In genomic region chr7:18102576-18102975, GRCh38 we compare ENCODE assay signal across 36 cellular contexts.
"Had no signal": no experiment of that assay in that cellular context is flagged by ENCODE, and none has a peak within 500 bp of the region (broad histone marks: within the 10 kb centered on the region; RNA-seq: fewer than 3 reads in every experiment).

No MANE protein-coding gene starts in this region.

- H3K27ac Mint-ChIP-seq: activated CD4-positive, alpha-beta memory T cell treated with anti-CD3 and anti-CD28 coated beads, Interleukin-2, amount 10 ng/mL, durations not matched to agents 7 days and 5 days; activated CD4-positive, alpha-beta T cell treated with anti-CD3 and anti-CD28 coated beads for 36 hours; activated CD4-positive, alpha-beta T cell treated with anti-CD3 and anti-CD28 coated beads, Interleukin-2, amount 10 ng/mL, durations not matched to agents 7 days and 5 days; activated CD8-positive, alpha-beta memory T cell treated with anti-CD3 and anti-CD28 coated beads, Interleukin-2, amount 10 ng/mL, durations not matched to agents 7 days and 5 days; activated CD8-positive, alpha-beta T cell treated with anti-CD3 and anti-CD28 coated beads, Interleukin-2, amount 10 ng/mL, durations not matched to agents 7 days and 5 days; activated naive CD4-positive, alpha-beta T cell treated with anti-CD3 and anti-CD28 coated beads, Interleukin-2, amount 10 ng/mL, durations not matched to agents 7 days and 5 days; activated naive CD4-positive, alpha-beta T cell treated with anti-CD3 and anti-CD28 coated beads, Interleukin-2, amount 50 U/mL, for 24 hours; activated naive CD8-positive, alpha-beta T cell; activated naive CD8-positive, alpha-beta T cell treated with anti-CD3 and anti-CD28 coated beads, Interleukin-2, amount 10 ng/mL, durations not matched to agents 7 days and 5 days; activated naive CD8-positive, alpha-beta T cell treated with anti-CD3 and anti-CD28 coated beads, Interleukin-2, amount 50 U/mL, for 24 hours; activated T-cell treated with anti-CD3 and anti-CD28 coated beads, Interleukin-2, amount 50 U/mL, for 24 hours; activated T-helper 2 cell treated with anti-CD3 and anti-CD28 coated beads, Interferon-gamma antibody, Interleukin-2, Interleukin-4, amounts not matched to agents 10 μg/mL and 5 μg/mL and 100 μg/mL, durations not matched to agents 14 hours and 24 hours and 36 hours; T-helper 1 cell treated with Interleukin-12 subunit alpha and Interleukin-12 subunit beta and Interleukin-4 antibody, amounts not matched to agents 30 μg/mL and 1 μg/mL, for 36 hours; T-helper 2 cell treated with Interferon-gamma antibody and Interleukin-4, amounts not matched to agents 5 μg/mL and 100 μg/mL, for 36 hours; WTC11 had no signal

- H3K36me3 Mint-ChIP-seq: activated CD8-positive, alpha-beta memory T cell treated with anti-CD3 and anti-CD28 coated beads, Interleukin-2, amount 10 ng/mL, durations not matched to agents 7 days and 5 days; activated naive CD4-positive, alpha-beta T cell treated with anti-CD3 and anti-CD28 coated beads, Interleukin-2, amount 10 ng/mL, durations not matched to agents 7 days and 5 days; activated naive CD4-positive, alpha-beta T cell treated with anti-CD3 and anti-CD28 coated beads, Interleukin-2, amount 50 U/mL, for 24 hours; activated naive CD8-positive, alpha-beta T cell; activated naive CD8-positive, alpha-beta T cell treated with anti-CD3 and anti-CD28 coated beads, Interleukin-2, amount 10 ng/mL, durations not matched to agents 7 days and 5 days; WTC11 had no signal

- H3K4me1 ChIP-seq: body of pancreas, breast epithelium had no signal

- H3K36me3 ChIP-seq: brain microvascular endothelial cell, breast epithelium, WERI-Rb-1 had no signal

- H3K27me3 ChIP-seq: body of pancreas, brain microvascular endothelial cell, breast epithelium had no signal

- H3K4me3 ChIP-seq: body of pancreas, breast epithelium had no signal

- H3K4me3 Mint-ChIP-seq: activated CD4-positive, alpha-beta memory T cell treated with anti-CD3 and anti-CD28 coated beads, Interleukin-2, amount 10 ng/mL, durations not matched to agents 7 days and 5 days; activated CD4-positive, alpha-beta T cell treated with anti-CD3 and anti-CD28 coated beads for 36 hours; activated CD4-positive, alpha-beta T cell treated with anti-CD3 and anti-CD28 coated beads, Interleukin-2, amount 10 ng/mL, durations not matched to agents 7 days and 5 days; activated CD8-positive, alpha-beta memory T cell treated with anti-CD3 and anti-CD28 coated beads, Interleukin-2, amount 10 ng/mL, durations not matched to agents 7 days and 5 days; activated CD8-positive, alpha-beta T cell treated with anti-CD3 and anti-CD28 coated beads, Interleukin-2, amount 10 ng/mL, durations not matched to agents 7 days and 5 days; activated naive CD4-positive, alpha-beta T cell treated with anti-CD3 and anti-CD28 coated beads, Interleukin-2, amount 10 ng/mL, durations not matched to agents 7 days and 5 days; activated naive CD4-positive, alpha-beta T cell treated with anti-CD3 and anti-CD28 coated beads, Interleukin-2, amount 50 U/mL, for 24 hours; activated naive CD8-positive, alpha-beta T cell; activated naive CD8-positive, alpha-beta T cell treated with anti-CD3 and anti-CD28 coated beads, Interleukin-2, amount 10 ng/mL, durations not matched to agents 7 days and 5 days; activated naive CD8-positive, alpha-beta T cell treated with anti-CD3 and anti-CD28 coated beads, Interleukin-2, amount 50 U/mL, for 24 hours; activated T-cell treated with anti-CD3 and anti-CD28 coated beads, Interleukin-2, amount 50 U/mL, for 24 hours; T-helper 1 cell treated with Interleukin-12 subunit alpha and Interleukin-12 subunit beta and Interleukin-4 antibody, amounts not matched to agents 30 μg/mL and 1 μg/mL, for 36 hours; T-helper 2 cell treated with Interferon-gamma antibody and Interleukin-4, amounts not matched to agents 5 μg/mL and 100 μg/mL, for 36 hours; WTC11 had no signal

- H3K27me3 Mint-ChIP-seq: activated CD4-positive, alpha-beta T cell treated with anti-CD3 and anti-CD28 coated beads for 36 hours; activated naive CD4-positive, alpha-beta T cell treated with anti-CD3 and anti-CD28 coated beads, Interleukin-2, amount 10 ng/mL, durations not matched to agents 7 days and 5 days; activated naive CD8-positive, alpha-beta T cell treated with anti-CD3 and anti-CD28 coated beads, Interleukin-2, amount 10 ng/mL, durations not matched to agents 7 days and 5 days had no signal

- H3K9me3 Mint-ChIP-seq: activated CD4-positive, alpha-beta memory T cell treated with anti-CD3 and anti-CD28 coated beads, Interleukin-2, amount 10 ng/mL, durations not matched to agents 7 days and 5 days; activated CD4-positive, alpha-beta T cell treated with anti-CD3 and anti-CD28 coated beads, Interleukin-2, amount 10 ng/mL, durations not matched to agents 7 days and 5 days; activated naive CD4-positive, alpha-beta T cell treated with anti-CD3 and anti-CD28 coated beads, Interleukin-2, amount 10 ng/mL, durations not matched to agents 7 days and 5 days; activated naive CD8-positive, alpha-beta T cell treated with anti-CD3 and anti-CD28 coated beads, Interleukin-2, amount 10 ng/mL, durations not matched to agents 7 days and 5 days; activated naive CD8-positive, alpha-beta T cell treated with anti-CD3 and anti-CD28 coated beads, Interleukin-2, amount 50 U/mL, for 24 hours; activated T-helper 2 cell treated with anti-CD3 and anti-CD28 coated beads, Interferon-gamma antibody, Interleukin-2, Interleukin-4, amounts not matched to agents 10 μg/mL and 5 μg/mL and 100 μg/mL, durations not matched to agents 14 hours and 24 hours and 36 hours; T-helper 1 cell treated with Interleukin-12 subunit alpha and Interleukin-12 subunit beta and Interleukin-4 antibody, amounts not matched to agents 30 μg/mL and 1 μg/mL, for 36 hours; T-helper 2 cell treated with Interferon-gamma antibody and Interleukin-4, amounts not matched to agents 5 μg/mL and 100 μg/mL, for 36 hours; WTC11 had no signal

- DNase-seq: activated CD4-positive, alpha-beta memory T cell treated with anti-CD3 and anti-CD28 coated beads, Interleukin-2, amount 10 ng/mL, durations not matched to agents 7 days and 5 days; activated CD4-positive, alpha-beta T cell treated with anti-CD3 and anti-CD28 coated beads for 1 hour; activated CD4-positive, alpha-beta T cell treated with anti-CD3 and anti-CD28 coated beads for 36 hours; activated CD4-positive, alpha-beta T cell treated with anti-CD3 and anti-CD28 coated beads for 48 hours; activated CD4-positive, alpha-beta T cell treated with anti-CD3 and anti-CD28 coated beads, Interleukin-2, amount 10 ng/mL, durations not matched to agents 7 days and 5 days; activated CD4-positive, alpha-beta T cell treated with anti-CD3 and anti-CD28 coated beads, Interleukin-2, amount 50 U/mL, for 48 hours; activated CD4-positive, CD25-positive, alpha-beta regulatory T cell; activated CD8-positive, alpha-beta memory T cell treated with anti-CD3 and anti-CD28 coated beads for 24 hours; activated CD8-positive, alpha-beta memory T cell treated with anti-CD3 and anti-CD28 coated beads, Interleukin-2, amount 10 ng/mL, durations not matched to agents 7 days and 5 days; activated CD8-positive, alpha-beta memory T cell treated with anti-CD3 and anti-CD28 coated beads, Interleukin-2, amount 50 U/mL, for 48 hours; activated CD8-positive, alpha-beta T cell treated with anti-CD3 and anti-CD28 coated beads, Interleukin-2, amount 10 ng/mL, durations not matched to agents 7 days and 5 days; activated effector memory CD4-positive, alpha-beta T cell treated with Interleukin-2 at 50 U/mL for 16 hours; activated gamma-delta T cell; activated naive CD4-positive, alpha-beta T cell treated with anti-CD3 and anti-CD28 coated beads, Interleukin-2, amount 10 ng/mL, durations not matched to agents 7 days and 5 days; activated naive CD4-positive, alpha-beta T cell treated with Interleukin-2 at 50 U/mL for 16 hours; activated naive CD8-positive, alpha-beta T cell treated with anti-CD3 and anti-CD28 coated beads, Interleukin-2, amount 10 ng/mL, durations not matched to agents 7 days and 5 days; activated naive CD8-positive, alpha-beta T cell treated with anti-CD3 and anti-CD28 coated beads, Interleukin-2, amount 50 U/mL, for 24 hours; activated T-cell treated with anti-CD3 and anti-CD28 coated beads, Interleukin-2, amount 50 U/mL, for 24 hours; activated T-cell treated with anti-CD3 and anti-CD28 coated beads, Interleukin-2, amount 50 U/mL, for 48 hours; amygdala; anterior cingulate cortex; body of pancreas; brain microvascular endothelial cell; central memory CD4-positive, alpha-beta T cell; T-helper 1 cell; T-helper 2 cell; T-helper 9 cell; WERI-Rb-1 had no signal

- ATAC-seq: activated CD4-positive, alpha-beta T cell treated with anti-CD3 and anti-CD28 coated beads for 36 hours; activated CD4-positive, CD25-positive, alpha-beta regulatory T cell treated with anti-CD3 and anti-CD28 coated beads, Interleukin-2, amount 50 U/mL, for 24 hours; activated CD8-positive, alpha-beta memory T cell treated with anti-CD3 and anti-CD28 coated beads, Interleukin-2, amount 10 ng/mL, durations not matched to agents 7 days and 5 days; activated CD8-positive, alpha-beta T cell treated with anti-CD3 and anti-CD28 coated beads, Interleukin-2, amount 10 ng/mL, durations not matched to agents 7 days and 5 days; activated naive CD8-positive, alpha-beta T cell treated with anti-CD3 and anti-CD28 coated beads, Interleukin-2, amount 50 U/mL, for 24 hours; body of pancreas; WTC11 had no signal

- H3K27ac ChIP-seq: body of pancreas, brain microvascular endothelial cell, breast epithelium, WERI-Rb-1 had no signal

- H3K9me3 ChIP-seq: body of pancreas, breast epithelium had no signal

- H3K4me1 Mint-ChIP-seq: activated CD4-positive, alpha-beta memory T cell treated with anti-CD3 and anti-CD28 coated beads, Interleukin-2, amount 10 ng/mL, durations not matched to agents 7 days and 5 days; activated CD4-positive, alpha-beta T cell treated with anti-CD3 and anti-CD28 coated beads for 36 hours; activated CD4-positive, alpha-beta T cell treated with anti-CD3 and anti-CD28 coated beads, Interleukin-2, amount 10 ng/mL, durations not matched to agents 7 days and 5 days; activated CD8-positive, alpha-beta memory T cell treated with anti-CD3 and anti-CD28 coated beads, Interleukin-2, amount 10 ng/mL, durations not matched to agents 7 days and 5 days; activated naive CD4-positive, alpha-beta T cell treated with anti-CD3 and anti-CD28 coated beads, Interleukin-2, amount 10 ng/mL, durations not matched to agents 7 days and 5 days; activated naive CD4-positive, alpha-beta T cell treated with anti-CD3 and anti-CD28 coated beads, Interleukin-2, amount 50 U/mL, for 24 hours; activated naive CD8-positive, alpha-beta T cell treated with anti-CD3 and anti-CD28 coated beads, Interleukin-2, amount 10 ng/mL, durations not matched to agents 7 days and 5 days; activated naive CD8-positive, alpha-beta T cell treated with anti-CD3 and anti-CD28 coated beads, Interleukin-2, amount 50 U/mL, for 24 hours; WTC11 had no signal
